ENCODE assay signal across 1 cellular context in the genomic region with DNA sequence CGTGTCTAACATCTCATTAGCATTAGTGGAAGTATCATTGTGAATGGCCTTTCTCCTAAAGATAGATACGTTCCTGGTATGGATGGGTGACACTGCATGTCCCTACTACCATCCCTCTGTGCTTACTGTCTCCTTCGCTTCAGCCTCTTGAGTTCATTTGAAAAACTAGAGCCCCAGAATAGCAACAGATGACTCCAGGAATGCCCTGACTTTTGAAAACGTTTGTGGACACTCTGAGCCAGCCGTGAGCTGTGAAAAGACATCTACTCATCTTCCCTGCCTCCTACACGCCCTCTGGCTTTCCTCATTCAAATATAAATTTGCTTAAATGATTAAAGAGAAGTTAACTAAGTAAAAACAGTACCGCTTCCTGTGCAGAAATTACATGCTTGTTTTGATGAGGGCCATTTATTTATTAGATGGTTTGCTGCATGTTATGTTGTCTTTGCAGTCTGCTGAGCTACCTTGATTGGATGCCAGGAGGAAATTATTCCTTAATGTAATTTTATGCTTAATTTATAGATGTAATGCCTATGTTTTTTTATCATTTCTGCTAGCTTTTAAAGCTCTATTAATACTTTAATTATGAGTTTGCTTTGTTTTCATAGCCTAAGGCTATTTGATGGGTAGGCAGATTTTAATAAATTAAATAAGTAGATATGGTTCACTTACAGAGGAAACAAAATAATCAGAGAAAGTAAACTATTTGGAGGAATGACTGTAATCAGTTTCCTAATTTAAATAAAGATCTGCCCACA.
TF ChIP-seq lines count a peak whose summit lies in the region.

No MANE protein-coding gene starts in this region.

TF ChIP-seq in WTC11, 78 proteins besides CTCF, POLR2A, EP300 and RAD21 (continued from another document):
- TF ChIP-seq, protein P1, sequence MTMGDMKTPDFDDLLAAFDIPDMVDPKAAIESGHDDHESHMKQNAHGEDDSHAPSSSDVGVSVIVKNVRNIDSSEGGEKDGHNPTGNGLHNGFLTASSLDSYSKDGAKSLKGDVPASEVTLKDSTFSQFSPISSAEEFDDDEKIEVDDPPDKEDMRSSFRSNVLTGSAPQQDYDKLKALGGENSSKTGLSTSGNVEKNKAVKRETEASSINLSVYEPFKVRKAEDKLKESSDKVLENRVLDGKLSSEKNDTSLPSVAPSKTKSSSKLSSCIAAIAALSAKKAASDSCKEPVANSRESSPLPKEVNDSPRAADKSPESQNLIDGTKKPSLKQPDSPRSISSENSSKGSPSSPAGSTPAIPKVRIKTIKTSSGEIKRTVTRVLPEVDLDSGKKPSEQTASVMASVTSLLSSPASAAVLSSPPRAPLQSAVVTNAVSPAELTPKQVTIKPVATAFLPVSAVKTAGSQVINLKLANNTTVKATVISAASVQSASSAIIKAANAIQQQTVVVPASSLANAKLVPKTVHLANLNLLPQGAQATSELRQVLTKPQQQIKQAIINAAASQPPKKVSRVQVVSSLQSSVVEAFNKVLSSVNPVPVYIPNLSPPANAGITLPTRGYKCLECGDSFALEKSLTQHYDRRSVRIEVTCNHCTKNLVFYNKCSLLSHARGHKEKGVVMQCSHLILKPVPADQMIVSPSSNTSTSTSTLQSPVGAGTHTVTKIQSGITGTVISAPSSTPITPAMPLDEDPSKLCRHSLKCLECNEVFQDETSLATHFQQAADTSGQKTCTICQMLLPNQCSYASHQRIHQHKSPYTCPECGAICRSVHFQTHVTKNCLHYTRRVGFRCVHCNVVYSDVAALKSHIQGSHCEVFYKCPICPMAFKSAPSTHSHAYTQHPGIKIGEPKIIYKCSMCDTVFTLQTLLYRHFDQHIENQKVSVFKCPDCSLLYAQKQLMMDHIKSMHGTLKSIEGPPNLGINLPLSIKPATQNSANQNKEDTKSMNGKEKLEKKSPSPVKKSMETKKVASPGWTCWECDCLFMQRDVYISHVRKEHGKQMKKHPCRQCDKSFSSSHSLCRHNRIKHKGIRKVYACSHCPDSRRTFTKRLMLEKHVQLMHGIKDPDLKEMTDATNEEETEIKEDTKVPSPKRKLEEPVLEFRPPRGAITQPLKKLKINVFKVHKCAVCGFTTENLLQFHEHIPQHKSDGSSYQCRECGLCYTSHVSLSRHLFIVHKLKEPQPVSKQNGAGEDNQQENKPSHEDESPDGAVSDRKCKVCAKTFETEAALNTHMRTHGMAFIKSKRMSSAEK (CRISPR knock-in tag; IDR thresholded peaks at IDR 0.05; ENCODE audit: borderline replicate concordance), result no peak
TF ChIP-seq in WTC11: peak in this region for 0.
